In the genomic region with DNA sequence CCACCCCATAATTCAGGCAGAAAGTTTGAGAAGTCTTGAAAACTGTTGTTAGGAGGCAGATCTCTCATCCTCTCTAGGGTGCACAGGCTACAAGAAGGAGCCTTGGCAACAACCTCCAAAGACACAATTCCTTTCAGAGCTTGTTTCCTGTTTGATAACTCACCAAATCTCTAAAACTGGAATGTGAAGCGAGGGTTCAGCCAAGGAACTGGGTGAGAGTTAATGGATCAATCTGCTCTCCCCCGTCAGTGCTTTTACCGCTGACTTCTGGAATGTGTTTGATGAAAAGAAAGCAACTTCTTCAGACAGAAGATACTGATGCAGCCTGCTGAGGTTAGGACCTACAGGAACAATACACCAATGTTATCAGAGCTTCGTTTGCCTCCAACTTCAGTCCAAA, we compare ENCODE assay signal across 2 cellular contexts.
TF ChIP-seq lines count a peak whose summit lies in the region.

No MANE protein-coding gene starts in this region.

TF ChIP-seq in liver, 16 proteins besides CTCF, POLR2A, EP300 and RAD21:
- TF ChIP-seq NR2F2 (IDR thresholded peaks at IDR 0.05) = peak; percentile 35
- TF ChIP-seq, protein P1, sequence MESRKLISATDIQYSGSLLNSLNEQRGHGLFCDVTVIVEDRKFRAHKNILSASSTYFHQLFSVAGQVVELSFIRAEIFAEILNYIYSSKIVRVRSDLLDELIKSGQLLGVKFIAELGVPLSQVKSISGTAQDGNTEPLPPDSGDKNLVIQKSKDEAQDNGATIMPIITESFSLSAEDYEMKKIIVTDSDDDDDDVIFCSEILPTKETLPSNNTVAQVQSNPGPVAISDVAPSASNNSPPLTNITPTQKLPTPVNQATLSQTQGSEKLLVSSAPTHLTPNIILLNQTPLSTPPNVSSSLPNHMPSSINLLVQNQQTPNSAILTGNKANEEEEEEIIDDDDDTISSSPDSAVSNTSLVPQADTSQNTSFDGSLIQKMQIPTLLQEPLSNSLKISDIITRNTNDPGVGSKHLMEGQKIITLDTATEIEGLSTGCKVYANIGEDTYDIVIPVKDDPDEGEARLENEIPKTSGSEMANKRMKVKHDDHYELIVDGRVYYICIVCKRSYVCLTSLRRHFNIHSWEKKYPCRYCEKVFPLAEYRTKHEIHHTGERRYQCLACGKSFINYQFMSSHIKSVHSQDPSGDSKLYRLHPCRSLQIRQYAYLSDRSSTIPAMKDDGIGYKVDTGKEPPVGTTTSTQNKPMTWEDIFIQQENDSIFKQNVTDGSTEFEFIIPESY (IDR thresholded peaks at IDR 0.05) = no peak
- peak in 1 of 2 donors; percentile 27 for TF ChIP-seq RXRA (IDR thresholded peaks at IDR 0.05)
- TF ChIP-seq SP1 (IDR thresholded peaks at IDR 0.05) = no peak

TF ChIP-seq in HepG2, 621 proteins besides CTCF, POLR2A, EP300 and RAD21:
- TF ChIP-seq ZNF33B (CRISPR knock-in tag; IDR thresholded peaks at IDR 0.05) (no peak), REXO4 (CRISPR knock-in tag; IDR thresholded peaks at IDR 0.05; ENCODE audit: borderline replicate concordance) (no peak), ZNF335 (CRISPR knock-in tag; IDR thresholded peaks at IDR 0.05) (no peak), ZNF333 (CRISPR knock-in tag; IDR thresholded peaks at IDR 0.05; ENCODE audit: borderline replicate concordance) (no peak), NR2F1 (CRISPR knock-in tag; IDR thresholded peaks at IDR 0.05) (no peak), ZSCAN31 (CRISPR knock-in tag; IDR thresholded peaks at IDR 0.05; ENCODE audit: low read depth) (no peak), POGZ (CRISPR knock-in tag; IDR thresholded peaks at IDR 0.05) (no peak)
- TF ChIP-seq, protein P2, sequence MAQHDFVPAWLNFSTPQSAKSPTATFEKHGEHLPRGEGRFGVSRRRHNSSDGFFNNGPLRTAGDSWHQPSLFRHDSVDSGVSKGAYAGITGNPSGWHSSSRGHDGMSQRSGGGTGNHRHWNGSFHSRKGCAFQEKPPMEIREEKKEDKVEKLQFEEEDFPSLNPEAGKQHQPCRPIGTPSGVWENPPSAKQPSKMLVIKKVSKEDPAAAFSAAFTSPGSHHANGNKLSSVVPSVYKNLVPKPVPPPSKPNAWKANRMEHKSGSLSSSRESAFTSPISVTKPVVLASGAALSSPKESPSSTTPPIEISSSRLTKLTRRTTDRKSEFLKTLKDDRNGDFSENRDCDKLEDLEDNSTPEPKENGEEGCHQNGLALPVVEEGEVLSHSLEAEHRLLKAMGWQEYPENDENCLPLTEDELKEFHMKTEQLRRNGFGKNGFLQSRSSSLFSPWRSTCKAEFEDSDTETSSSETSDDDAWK (CRISPR knock-in tag; IDR thresholded peaks at IDR 0.05) = no peak
- TF ChIP-seq, protein P3, sequence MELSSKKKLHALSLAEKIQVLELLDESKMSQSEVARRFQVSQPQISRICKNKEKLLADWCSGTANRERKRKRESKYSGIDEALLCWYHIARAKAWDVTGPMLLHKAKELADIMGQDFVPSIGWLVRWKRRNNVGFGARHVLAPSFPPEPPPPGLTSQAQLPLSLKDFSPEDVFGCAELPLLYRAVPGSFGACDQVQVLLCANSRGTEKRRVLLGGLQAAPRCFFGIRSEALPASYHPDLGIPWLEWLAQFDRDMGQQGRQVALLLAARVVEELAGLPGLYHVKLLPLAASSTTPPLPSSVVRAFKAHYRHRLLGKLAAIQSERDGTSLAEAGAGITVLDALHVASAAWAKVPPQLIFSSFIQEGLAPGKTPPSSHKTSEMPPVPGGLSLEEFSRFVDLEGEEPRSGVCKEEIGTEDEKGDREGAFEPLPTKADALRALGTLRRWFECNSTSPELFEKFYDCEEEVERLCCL (CRISPR knock-in tag; IDR thresholded peaks at IDR 0.05; ENCODE audit: borderline replicate concordance) = no peak
- TF ChIP-seq, protein P4, sequence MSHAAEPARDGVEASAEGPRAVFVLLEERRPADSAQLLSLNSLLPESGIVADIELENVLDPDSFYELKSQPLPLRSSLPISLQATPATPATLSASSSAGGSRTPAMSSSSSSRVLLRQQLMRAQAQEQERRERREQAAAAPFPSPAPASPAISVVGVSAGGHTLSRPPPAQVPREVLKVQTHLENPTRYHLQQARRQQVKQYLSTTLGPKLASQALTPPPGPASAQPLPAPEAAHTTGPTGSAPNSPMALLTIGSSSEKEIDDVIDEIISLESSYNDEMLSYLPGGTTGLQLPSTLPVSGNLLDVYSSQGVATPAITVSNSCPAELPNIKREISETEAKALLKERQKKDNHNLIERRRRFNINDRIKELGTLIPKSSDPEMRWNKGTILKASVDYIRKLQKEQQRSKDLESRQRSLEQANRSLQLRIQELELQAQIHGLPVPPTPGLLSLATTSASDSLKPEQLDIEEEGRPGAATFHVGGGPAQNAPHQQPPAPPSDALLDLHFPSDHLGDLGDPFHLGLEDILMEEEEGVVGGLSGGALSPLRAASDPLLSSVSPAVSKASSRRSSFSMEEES (CRISPR knock-in tag; IDR thresholded peaks at IDR 0.05) = no peak
